8 cellular contexts compared by ENCODE assay signal in genomic region chr12:133181238-133181959, GRCh38. TPM values are rescaled to one million over a fixed set of nuclear protein-coding genes. Genes with fewer than 3 reads are reported as not detected.
DNase-seq lines count a peak whose midpoint lies in the region; ATAC-seq and TF ChIP-seq lines count a peak whose summit lies in the region.

ZNF268 (plus strand) TSS chr12:133181495; CDS start chr12:133181998, 503 bp downstream.

- H3K27me3 Mint-ChIP-seq in T-cell = no peaks in the 10 kb centered on the region

- H3K4me3 Mint-ChIP-seq in T-cell = peak within 1 kb of the TSS; percentile 91 to 98 (median 94)

- H3K4me3 ChIP-seq in adrenal gland (peak within 1 kb of the TSS; percentile 49 to 68 (median 59)), heart left ventricle (peak within 1 kb of the TSS; percentile 63 to 97 (median 87)), upper lobe of left lung (peak within 1 kb of the TSS; percentile 67 to 89 (median 79))

- WGBS in adrenal gland, 4 donors = 1 to 3% (median 2%) methylated on average over 12 to 40 of the region's 40 CpGs
- WGBS in heart left ventricle, 4 donors = 1 to 2% (median 1%) methylated on average over 21 to 40 of the region's 40 CpGs
- 1 to 2% methylated on average over 25 to 40 of the region's 40 CpGs for WGBS in upper lobe of left lung, 2 donors

- TF ChIP-seq POLR2A in adrenal gland (IDR thresholded peaks at IDR 0.05) (peak; percentile 19 to 37), heart left ventricle (IDR thresholded peaks at IDR 0.05) (peak in 1 of 2 donors; percentile 49), upper lobe of left lung (IDR thresholded peaks at IDR 0.05) (peak in 1 of 4 donors; percentile 61)

- H3K27ac ChIP-seq in adrenal gland (peak within 1 kb of the TSS in 4 of 5 donors; percentile 48 to 81 (median 62)), heart left ventricle (peak within 1 kb of the TSS in 11 of 12 donors; percentile 45 to 83 (median 70)), upper lobe of left lung (peak within 1 kb of the TSS; percentile 72 to 82 (median 77))

- H3K27me3 ChIP-seq in adrenal gland = no peaks in the 10 kb centered on the region
- no peaks in the 10 kb centered on the region for H3K27me3 ChIP-seq in heart left ventricle
- H3K27me3 ChIP-seq in upper lobe of left lung = no peaks in the 10 kb centered on the region

- peak; percentile 80 for DNase-seq in NCI-H128 (lab: John Stamatoyannopoulos, UW; ENCODE audit: unreplicated experiment)
- DNase-seq in T-cell = peak; percentile 63 to 88 (median 80)
- peak; percentile 92 to 97 (median 95) for DNase-seq in adrenal gland
- peak; percentile 92 to 95 (median 94) for DNase-seq in heart left ventricle
- DNase-seq in posterior cingulate gyrus = peak; percentile 78 to 98 (median 86)
- DNase-seq in upper lobe of left lung = peak; percentile 91 to 96

- CTCF ChIA-PET in T-cell (lab: Charles Lee) = interaction anchor here (0.6 to 1.0 kb wide), 3 partner anchors 51 to 101 kb away, joined by 3 to 6 read pairs (median 5); partner anchors contain the start of genes ZNF10 (in 1 of the 2), ZNF140 (in 1 of the 2) and ZNF891 (in 1 of the 2)

- ATAC-seq in HG02678 (IDR thresholded peaks at IDR 0.05; ENCODE audit: unreplicated experiment) (peak; percentile 94), T-cell (replicated peaks in 1 of 4) (peak; percentile 88 to 92 (median 90)), heart left ventricle (peak; percentile 94 to 99 (median 98)), upper lobe of left lung (ENCODE audit: low FRiP score in 2 of 2) (peak; percentile 95 to 98)

- H3K4me1 Mint-ChIP-seq in T-cell = peaks cover 25 to 27% (median 26%) of the 10 kb centered on the region in 3 donors

- H3K4me1 ChIP-seq in adrenal gland (replicated peaks in 1 of 2) = peaks cover 5 to 9% of the 10 kb centered on the region in 2 donors
- H3K4me1 ChIP-seq in heart left ventricle = peaks cover 0 to 12% (median 7%) of the 10 kb centered on the region in 12 donors
- H3K4me1 ChIP-seq in upper lobe of left lung = peaks cover 6 to 14% (median 8%) of the 10 kb centered on the region in 4 donors

- POLR2A ChIA-PET in T-cell (lab: Charles Lee) = interaction anchor here in 1 of 2 donors (0.7 kb wide), 1 partner anchor 101 kb away, joined by 3 read pairs; no protein-coding TSS in a partner anchor

- peaks cover 29 to 59% (median 49%) of the 10 kb centered on the region in 3 donors for H3K9me3 Mint-ChIP-seq in T-cell

- peaks cover 0 to 12% of the 10 kb centered on the region in 2 donors for H3K36me3 ChIP-seq in adrenal gland (replicated peaks in 1 of 2)
- H3K36me3 ChIP-seq in heart left ventricle = peaks cover 0 to 40% (median 33%) of the 10 kb centered on the region in 9 donors
- peaks cover 6 to 37% (median 30%) of the 10 kb centered on the region in 4 donors for H3K36me3 ChIP-seq in upper lobe of left lung

- no peak for TF ChIP-seq EP300 in upper lobe of left lung (IDR thresholded peaks at IDR 0.05)

- peak; percentile 89 for TF ChIP-seq CTCF in GM12873 (IDR thresholded peaks at IDR 0.05; ENCODE audit: insufficient read depth, low read depth, low read length, missing control alignments)
- TF ChIP-seq CTCF in adrenal gland (IDR thresholded peaks at IDR 0.05) = peak; percentile 54 to 78 (median 70)
- TF ChIP-seq CTCF in heart left ventricle (IDR thresholded peaks at IDR 0.05) = peak; percentile 69 to 96 (median 88)
- TF ChIP-seq CTCF in upper lobe of left lung (IDR thresholded peaks at IDR 0.05) = peak; percentile 46 to 82 (median 68)

- H3K36me3 Mint-ChIP-seq in T-cell = peaks cover 61% of the 10 kb centered on the region

- peaks cover 0 to 4% (median 0%) of the 10 kb centered on the region in 3 donors for H3K9me3 ChIP-seq in adrenal gland (replicated peaks in 1 of 3)
- peaks cover 0 to 70% (median 30%) of the 10 kb centered on the region in 12 donors for H3K9me3 ChIP-seq in heart left ventricle
- peaks cover 6 to 58% (median 41%) of the 10 kb centered on the region in 4 donors for H3K9me3 ChIP-seq in upper lobe of left lung

- intact Hi-C loops in adrenal gland (cut with DNase I) = no loop called here
- intact Hi-C loops in heart left ventricle (cut with DNase I) = loop anchor here in 5 of 10 donors (1.0 to 2.0 kb wide), 4 partner anchors 51 to 195 kb away; partner anchors contain the start of genes ZNF26 (in 4 of the 5), ZNF140 (in 3 of the 5), ZNF10 (in 2 of the 5) and ZNF891 (in 2 of the 5)
- intact Hi-C loops in posterior cingulate gyrus (cut with DNase I) = loop anchor here (1.0 kb wide), 1 partner anchor 101 kb away; the partner anchor contains the start of gene ZNF140

- peak within 1 kb of the TSS; percentile 83 to 89 for H3K27ac Mint-ChIP-seq in T-cell

RNA-seq across cellular contexts. Expression of gene ZNF268, which starts in this region (rescaled TPM):
- 10 to 100 TPM; 19.0 to 30.9 (median 27.7) TPM for total RNA-seq in T-cell
- 10 to 100 TPM in 7 of 8 donors, 1 to 10 TPM in 1; 9.7 to 34.7 (median 23.2) TPM for total RNA-seq in adrenal gland
- polyA plus RNA-seq in adrenal gland = 10 to 100 TPM in 1 of 3 donors, 1 to 10 TPM in 2; 3.9 to 25.8 (median 4.2) TPM
- 10 to 100 TPM in 5 of 9 donors, 1 to 10 TPM in 4; 8.1 to 15.5 (median 10.0) TPM for total RNA-seq in heart left ventricle
- polyA plus RNA-seq in heart left ventricle = 1 to 10 TPM; 2.6 to 6.8 TPM
- 10 to 100 TPM; 15.5 to 37.7 (median 20.9) TPM for total RNA-seq in upper lobe of left lung

Comparison
In these comparisons a context has a peak if more than half of its experiments do, and no peak if none do; other contexts are left out.
1. Peak in every context shown above with its lines: DNase-seq, ATAC-seq, H3K4me3 ChIP-seq and H3K27ac ChIP-seq.